Comparison of ENCODE assay signal across 22 cellular contexts in the genomic region with DNA sequence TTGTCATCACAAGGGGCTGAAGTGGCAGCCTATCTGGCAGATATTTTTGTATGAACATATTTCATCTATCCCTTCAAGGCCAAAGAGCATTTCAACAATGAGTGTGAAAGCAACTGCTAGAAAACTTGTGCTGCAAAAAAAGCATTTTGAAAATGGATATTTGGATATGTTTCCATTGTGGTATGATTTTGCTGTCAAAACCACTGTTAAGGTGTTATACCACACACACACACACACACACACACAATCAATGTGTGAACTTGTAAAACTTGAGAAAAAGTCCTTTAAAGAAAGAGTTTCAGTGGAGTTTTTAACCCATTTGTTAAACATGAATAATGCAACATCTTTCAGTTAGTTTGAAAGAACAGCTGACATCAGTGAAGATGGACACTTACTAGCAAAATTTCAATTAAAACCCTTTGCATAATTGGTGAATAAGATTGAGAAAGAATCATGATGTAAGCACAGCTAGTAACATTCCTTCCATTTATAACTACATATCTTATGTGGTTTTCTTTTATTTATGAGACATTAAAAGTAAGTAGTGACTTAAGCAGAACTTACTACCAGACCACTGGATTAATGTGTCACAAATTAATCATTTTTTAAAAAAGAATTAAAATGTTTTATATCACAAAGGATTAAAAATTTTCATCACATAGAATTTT.
"Had no signal": no experiment of that assay in that cellular context is flagged by ENCODE, and none has a peak within 500 bp of the region (broad histone marks: within the 10 kb centered on the region; RNA-seq: fewer than 3 reads in every experiment).

No MANE protein-coding gene starts in this region.

- H3K27me3 Mint-ChIP-seq: activated CD4-positive, alpha-beta memory T cell treated with anti-CD3 and anti-CD28 coated beads, Interleukin-2, amount 10 ng/mL, durations not matched to agents 7 days and 5 days; activated naive CD8-positive, alpha-beta T cell; central memory CD8-positive, alpha-beta T cell; naive thymus-derived CD8-positive, alpha-beta T cell; T-helper 17 cell had no signal

- H3K36me3 ChIP-seq: brain microvascular endothelial cell, right atrium auricular region, transverse colon had no signal

- H3K9me3 ChIP-seq: right atrium auricular region, transverse colon had no signal

- ATAC-seq: left ventricle myocardium superior; naive thymus-derived CD8-positive, alpha-beta T cell; T-helper 17 cell had no signal

- H3K27me3 ChIP-seq: brain microvascular endothelial cell, hepatocyte, right atrium auricular region, transverse colon had no signal

- H3K27ac Mint-ChIP-seq: activated CD4-positive, alpha-beta memory T cell treated with anti-CD3 and anti-CD28 coated beads, Interleukin-2, amount 10 ng/mL, durations not matched to agents 7 days and 5 days; activated naive CD8-positive, alpha-beta T cell; memory B cell; T-helper 17 cell had no signal

- H3K4me2 ChIP-seq: hepatocyte had no signal

- H3K27ac ChIP-seq: brain microvascular endothelial cell, hepatocyte, right atrium auricular region, skin epidermis, transverse colon had no signal

- H2AFZ ChIP-seq: hepatocyte had no signal

- H3K4me3 Mint-ChIP-seq: activated CD4-positive, alpha-beta memory T cell treated with anti-CD3 and anti-CD28 coated beads, Interleukin-2, amount 10 ng/mL, durations not matched to agents 7 days and 5 days; activated naive CD8-positive, alpha-beta T cell; central memory CD8-positive, alpha-beta T cell; memory B cell; naive thymus-derived CD8-positive, alpha-beta T cell; T-helper 17 cell had no signal

- H3K4me3 ChIP-seq: hepatocyte, right atrium auricular region, skin epidermis, transverse colon had no signal

- DNase-seq: activated CD4-positive, alpha-beta memory T cell treated with anti-CD3 and anti-CD28 coated beads, Interleukin-2, amount 10 ng/mL, durations not matched to agents 7 days and 5 days; activated CD4-positive, alpha-beta T cell treated with anti-CD3 and anti-CD28 coated beads for 4 hours; activated CD8-positive, alpha-beta memory T cell treated with anti-CD3 and anti-CD28 coated beads, Interleukin-2, amount 50 U/mL, for 4 hours; activated gamma-delta T cell treated with Interleukin-2 at 50 U/mL for 16 hours; activated T-cell treated with anti-CD3 and anti-CD28 coated beads, Interleukin-2, amount 50 U/mL, for 48 hours; brain microvascular endothelial cell; cortex of kidney; effector CD8-positive, alpha-beta T cell; left ventricle myocardium superior; naive thymus-derived CD8-positive, alpha-beta T cell; posterior cingulate gyrus; stimulated activated CD4-positive, alpha-beta T cell treated with anti-CD3 and anti-CD28 coated beads, Interleukin-15, amount 100 ng/mL, for 24 hours; stimulated activated CD4-positive, alpha-beta T cell treated with anti-CD3 and anti-CD28 coated beads, Interleukin-4, amount 100 ng/mL, for 1 hour; stimulated activated naive CD4-positive, alpha-beta T cell; T-helper 17 cell; transverse colon had no signal

- H3K9me3 Mint-ChIP-seq: activated CD4-positive, alpha-beta memory T cell treated with anti-CD3 and anti-CD28 coated beads, Interleukin-2, amount 10 ng/mL, durations not matched to agents 7 days and 5 days; central memory CD8-positive, alpha-beta T cell; memory B cell; naive thymus-derived CD8-positive, alpha-beta T cell had no signal

- H3K4me1 Mint-ChIP-seq: central memory CD8-positive, alpha-beta T cell had no signal

- H3K36me3 Mint-ChIP-seq: memory B cell had no signal
